ENCODE assay signal across 28 cellular contexts in genomic region chr20:45897289-45897688, GRCh38. TPM values are rescaled to one million over a fixed set of nuclear protein-coding genes. Genes with fewer than 3 reads are reported as not detected.
"Had no signal": no experiment of that assay in that cellular context is flagged by ENCODE, and none has a peak within 500 bp of the region (broad histone marks: within the 10 kb centered on the region; RNA-seq: fewer than 3 reads in every experiment).

No MANE protein-coding gene starts in this region.

- H3K9me3 ChIP-seq: esophagus muscularis mucosa, heart right ventricle, left lung, mucosa of descending colon, stomach, thyroid gland had no signal

- H3K9me3 Mint-ChIP-seq: mesothelial cell of epicardium; naive B cell; natural killer cell treated with Interleukin-12 subunit alpha and Interleukin-12 subunit beta and Interleukin-15 and Interleukin-18, amount 100 ng/mL, for 72 hours; neural progenitor cell; type B pancreatic cell had no signal

- H3K27ac ChIP-seq: coronary artery, esophagus muscularis mucosa, heart right ventricle, left lung, neural progenitor cell, parathyroid adenoma, stomach, thyroid gland had no signal

- H3K4me3 Mint-ChIP-seq: mesothelial cell of epicardium; naive B cell; natural killer cell treated with Interleukin-12 subunit alpha and Interleukin-12 subunit beta and Interleukin-15 and Interleukin-18, amount 100 ng/mL, for 72 hours; neural progenitor cell; type B pancreatic cell had no signal

- H3K36me3 Mint-ChIP-seq: natural killer cell treated with Interleukin-12 subunit alpha and Interleukin-12 subunit beta and Interleukin-15 and Interleukin-18, amount 100 ng/mL, for 72 hours had no signal

- ATAC-seq: heart right ventricle; left cardiac atrium; left lung; mucosa of descending colon; natural killer cell treated with Interleukin-12 subunit alpha and Interleukin-12 subunit beta and Interleukin-15 and Interleukin-18, amount 100 ng/mL, for 72 hours had no signal

- H3K36me3 ChIP-seq: neural progenitor cell had no signal

- H3K4me3 ChIP-seq: coronary artery, esophagus muscularis mucosa, heart right ventricle, left lung, mucosa of descending colon, neural progenitor cell, smooth muscle cell, stomach, thyroid gland had no signal

- H3K27ac Mint-ChIP-seq: mesothelial cell of epicardium; natural killer cell treated with Interleukin-12 subunit alpha and Interleukin-12 subunit beta and Interleukin-15 and Interleukin-18, amount 100 ng/mL, for 72 hours; neural progenitor cell; progenitor cell of endocrine pancreas; type B pancreatic cell had no signal

- DNase-seq: dermis blood vessel endothelial cell; effector memory CD4-positive, alpha-beta T cell; foreskin melanocyte; glutamatergic neuron; heart right ventricle; hippocampal formation; left cardiac atrium; mesenchymal stem cell; mucosa of descending colon; naive B cell; stimulated activated CD4-positive, alpha-beta T cell treated with anti-CD3 and anti-CD28 coated beads, Interleukin-12 subunit alpha, Interleukin-12 subunit beta, amount 100 ng/mL, for 4 hours; stimulated activated CD4-positive, alpha-beta T cell treated with anti-CD3 and anti-CD28 coated beads, Interleukin-1b, Interleukin-23, amount 100 ng/mL, for 48 hours; stimulated activated CD4-positive, alpha-beta T cell treated with anti-CD3 and anti-CD28 coated beads, Interleukin-4, amount 100 ng/mL, for 1 hour; stimulated activated CD8-positive, alpha-beta memory T cell treated with anti-CD3 and anti-CD28 coated beads, Interleukin-4, amount 100 ng/mL, for 48 hours; stimulated activated naive CD4-positive, alpha-beta T cell treated with Interleukin-2 at 50 U/mL for 16 hours; stomach; thyroid gland had no signal

- H3K27me3 Mint-ChIP-seq: naive B cell; natural killer cell treated with Interleukin-12 subunit alpha and Interleukin-12 subunit beta and Interleukin-15 and Interleukin-18, amount 100 ng/mL, for 72 hours; progenitor cell of endocrine pancreas; type B pancreatic cell had no signal

- H3K27me3 ChIP-seq: esophagus muscularis mucosa, heart right ventricle, left lung, neural progenitor cell, stomach, thyroid gland had no signal

- H3K4me1 ChIP-seq: neural progenitor cell, parathyroid adenoma had no signal

RNA-seq across cellular contexts. Expression of gene SPATA25, which starts 9.9 kb away (rescaled TPM):
- total RNA-seq: epithelial cell of proximal tubule had no signal
